ENCODE assay signal across 16 cellular contexts in the genomic region with DNA sequence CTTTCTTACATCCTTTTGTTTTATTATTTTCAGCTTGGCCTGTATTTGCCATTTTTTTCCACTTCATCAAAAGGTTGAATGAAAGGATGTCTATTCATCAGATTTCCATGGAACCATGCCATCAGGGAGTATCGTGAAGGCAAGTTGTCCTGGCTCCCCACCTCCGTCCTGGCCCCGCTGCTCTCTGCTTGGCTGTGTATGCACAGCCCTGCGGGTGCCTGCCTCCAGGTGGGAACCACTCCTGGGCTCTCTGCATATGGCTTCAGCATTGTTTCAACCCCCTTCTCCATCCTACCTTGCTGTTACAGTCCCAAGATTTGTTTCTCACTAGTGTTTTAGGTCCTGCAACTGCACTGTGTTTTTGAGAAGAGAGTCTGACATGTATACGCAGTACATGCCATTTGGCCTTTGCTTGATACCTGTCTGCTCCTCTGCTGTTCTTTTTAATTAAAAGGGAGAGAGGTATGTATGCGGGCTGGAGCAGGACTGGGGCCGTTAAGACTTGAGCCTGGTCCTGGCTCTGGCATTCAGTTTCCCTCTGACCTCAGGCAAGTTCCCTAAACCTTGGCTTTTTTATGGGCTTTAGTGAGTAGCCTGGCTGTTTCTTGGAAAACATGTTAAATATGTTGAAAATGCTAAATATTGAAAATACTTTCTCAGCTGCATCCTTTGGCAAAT.
DNase-seq lines count a peak whose midpoint lies in the region; ATAC-seq, FAIRE-seq and TF ChIP-seq lines count a peak whose summit lies in the region.
"Had no signal": no experiment of that assay in that cellular context is flagged by ENCODE, and none has a peak within 500 bp of the region (broad histone marks: within the 10 kb centered on the region; RNA-seq: fewer than 3 reads in every experiment).

No MANE protein-coding gene starts in this region.

- peaks cover 7% of the 10 kb centered on the region for H3K27me3 Mint-ChIP-seq in stimulated activated naive CD8-positive, alpha-beta T cell treated with anti-CD3 and anti-CD28 coated beads, Interleukin-15, amount 100 ng/mL, for 72 hours
- H3K27me3 Mint-ChIP-seq in nephron (ENCODE audit: low read depth): no peaks in the 10 kb centered on the region

- peak; percentile 23 for ATAC-seq in stimulated activated naive CD8-positive, alpha-beta T cell treated with anti-CD3 and anti-CD28 coated beads, Interleukin-15, amount 100 ng/mL, for 72 hours
- no peak for ATAC-seq in stimulated activated naive CD8-positive, alpha-beta T cell treated with anti-CD3 and anti-CD28 coated beads, Interleukin-15, Interleukin-2, amounts not matched to agents 100 U/mL and 50 U/mL, for 24 hours
- ATAC-seq in HG02571 (IDR thresholded peaks at IDR 0.05; ENCODE audit: unreplicated experiment): no peak
- ATAC-seq: activated CD4-positive, CD25-positive, alpha-beta regulatory T cell treated with anti-CD3 and anti-CD28 coated beads, Interleukin-2, amount 50 U/mL, for 24 hours had no signal

- no peaks in the 10 kb centered on the region for H3K9me3 Mint-ChIP-seq in stimulated activated naive CD8-positive, alpha-beta T cell treated with anti-CD3 and anti-CD28 coated beads, Interleukin-15, amount 100 ng/mL, for 72 hours
- no peaks in the 10 kb centered on the region for H3K9me3 Mint-ChIP-seq in nephron
- H3K9me3 Mint-ChIP-seq: T-helper 1 cell treated with Interleukin-12 subunit alpha and Interleukin-12 subunit beta and Interleukin-4 antibody, amounts not matched to agents 30 μg/mL and 1 μg/mL, for 36 hours had no signal

- WGBS in esophagus squamous epithelium, 2 donors: 23 to 45% methylated on average over 7 of the region's 7 CpGs

- H3K27ac ChIP-seq in esophagus squamous epithelium (peak overlapping the region; percentile 45 to 74 (median 63)), vagina (peak overlapping the region; percentile 24)

- no peak for DNase-seq in stimulated activated naive CD8-positive, alpha-beta T cell treated with anti-CD3 and anti-CD28 coated beads, Interleukin-15, amount 100 ng/mL, for 72 hours
- DNase-seq in stimulated activated naive CD8-positive, alpha-beta T cell treated with anti-CD3 and anti-CD28 coated beads, Interleukin-15, Interleukin-2, amounts not matched to agents 100 U/mL and 50 U/mL, for 24 hours: no peak
- DNase-seq in esophagus squamous epithelium (lab: John Stamatoyannopoulos, UW) (no peak), vagina (ENCODE audit: extremely low spot score in 2 of 2) (no peak), HTR-8/SVneo (ENCODE audit: insufficient read length, low spot score) (no peak), globus pallidus (ENCODE audit: low spot score) (no peak)
- DNase-seq: ACHN; activated effector memory CD4-positive, alpha-beta T cell treated with anti-CD3 and anti-CD28 coated beads, Interleukin-2, amount 50 U/mL, for 16 hours; CD4-positive, alpha-beta memory T cell; head of caudate nucleus; stimulated activated naive CD4-positive, alpha-beta T cell treated with Interleukin-2 at 50 U/mL for 16 hours had no signal

- H3K27me3 ChIP-seq in esophagus squamous epithelium: no peaks in the 10 kb centered on the region
- H3K27me3 ChIP-seq in vagina: no peaks in the 10 kb centered on the region

- no peaks in the 10 kb centered on the region for H3K4me1 Mint-ChIP-seq in stimulated activated naive CD8-positive, alpha-beta T cell treated with anti-CD3 and anti-CD28 coated beads, Interleukin-15, amount 100 ng/mL, for 72 hours
- H3K4me1 Mint-ChIP-seq in nephron: peaks cover 9% of the 10 kb centered on the region
- H3K4me1 Mint-ChIP-seq: CD4-positive, alpha-beta memory T cell had no signal

- TF ChIP-seq CTCF in esophagus squamous epithelium (IDR thresholded peaks at IDR 0.05): no peak
- no peak for TF ChIP-seq CTCF in nephron (IDR thresholded peaks at IDR 0.05; ENCODE audit: unreplicated experiment in 3 of 3)
- TF ChIP-seq CTCF in vagina (IDR thresholded peaks at IDR 0.05): no peak

- H3K9me3 ChIP-seq in esophagus squamous epithelium (no peaks in the 10 kb centered on the region), vagina (no peaks in the 10 kb centered on the region)

- intact Hi-C loops in esophagus squamous epithelium (cut with DNase I) (no loop called here), vagina (cut with DNase I) (no loop called here)

- H3K4me1 ChIP-seq in esophagus squamous epithelium (peaks cover 7 to 38% (median 24%) of the 10 kb centered on the region in 3 donors), vagina (peaks cover 14% of the 10 kb centered on the region)

- FAIRE-seq in HTR-8/SVneo (lab: Jason Lieb, UNC): no peak
- FAIRE-seq: kidney had no signal

- H3K4me3 ChIP-seq in esophagus squamous epithelium (no peak overlapping the region), vagina (no peak overlapping the region)

- TF ChIP-seq POLR2A in esophagus squamous epithelium (IDR thresholded peaks at IDR 0.05) (no peak), vagina (IDR thresholded peaks at IDR 0.05) (no peak)

- H3K4me3 Mint-ChIP-seq in stimulated activated naive CD8-positive, alpha-beta T cell treated with anti-CD3 and anti-CD28 coated beads, Interleukin-15, amount 100 ng/mL, for 72 hours: no peak overlapping the region
- H3K4me3 Mint-ChIP-seq in nephron: no peak overlapping the region
- H3K4me3 Mint-ChIP-seq: T-helper 1 cell treated with Interleukin-12 subunit alpha and Interleukin-12 subunit beta and Interleukin-4 antibody, amounts not matched to agents 30 μg/mL and 1 μg/mL, for 36 hours had no signal

- H3K36me3 ChIP-seq in esophagus squamous epithelium: no peaks in the 10 kb centered on the region
- H3K36me3 ChIP-seq in vagina: no peaks in the 10 kb centered on the region

- H3K36me3 Mint-ChIP-seq in nephron (ENCODE audit: low read depth): no peaks in the 10 kb centered on the region
- H3K36me3 Mint-ChIP-seq: CD4-positive, alpha-beta memory T cell had no signal

- H3K27ac Mint-ChIP-seq in stimulated activated naive CD8-positive, alpha-beta T cell treated with anti-CD3 and anti-CD28 coated beads, Interleukin-15, amount 100 ng/mL, for 72 hours: no peak overlapping the region
- H3K27ac Mint-ChIP-seq in nephron: peak overlapping the region; percentile 11 to 80 (median 65)
- H3K27ac Mint-ChIP-seq: T-helper 1 cell treated with Interleukin-12 subunit alpha and Interleukin-12 subunit beta and Interleukin-4 antibody, amounts not matched to agents 30 μg/mL and 1 μg/mL, for 36 hours had no signal

Comparison
In these comparisons a context has a peak if more than half of its experiments do, and no peak if none do; other contexts are left out.
1. H3K27ac Mint-ChIP-seq: peak in nephron (3 of 3); none in stimulated activated naive CD8-positive, alpha-beta T cell treated with anti-CD3 and anti-CD28 coated beads, Interleukin-15, amount 100 ng/mL, for 72 hours (0 of 2).